ENCODE assay signal across 18 cellular contexts in the genomic region with DNA sequence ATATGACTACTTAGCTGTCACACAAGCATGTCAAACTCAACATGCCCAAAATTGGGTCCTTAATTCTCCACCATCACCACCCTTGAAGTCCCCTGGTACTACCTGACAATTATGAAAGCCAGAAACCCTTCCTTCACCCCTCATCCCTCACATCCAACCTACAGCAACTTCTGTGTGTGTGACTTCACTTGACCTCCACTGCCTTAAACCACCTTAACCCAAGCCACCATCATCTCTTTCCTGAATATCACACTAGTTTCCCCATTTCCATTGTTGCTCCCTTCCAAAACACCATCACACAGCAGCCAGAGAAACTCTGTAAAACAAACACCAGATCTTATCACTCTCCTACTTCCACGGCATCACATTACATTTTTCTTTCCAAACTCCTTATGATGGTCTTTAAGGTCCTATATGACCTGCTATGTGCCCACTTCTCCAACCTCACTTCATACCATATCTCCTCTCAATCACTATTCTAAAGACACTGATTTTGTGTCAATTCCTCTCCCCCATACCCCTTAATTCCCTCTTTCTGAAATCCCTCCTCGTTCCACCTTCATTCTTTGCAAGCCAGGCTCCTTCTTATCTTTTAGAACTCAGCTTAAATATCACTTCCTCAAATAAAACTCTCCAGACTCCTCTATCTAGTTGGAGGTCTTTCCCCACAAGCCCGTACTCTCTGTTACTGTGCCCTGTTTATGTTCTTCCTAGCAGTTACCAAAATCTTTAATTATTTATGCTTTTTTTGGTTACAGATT.
DNase-seq lines count a peak whose midpoint lies in the region; ATAC-seq, FAIRE-seq and TF ChIP-seq lines count a peak whose summit lies in the region.
"Had no signal": no experiment of that assay in that cellular context is flagged by ENCODE, and none has a peak within 500 bp of the region (broad histone marks: within the 10 kb centered on the region; RNA-seq: fewer than 3 reads in every experiment).

No MANE protein-coding gene starts in this region.

- H4K20me1 ChIP-seq in OCI-LY1 (ENCODE audit: insufficient read depth, low read length) (no peaks in the 10 kb centered on the region), endothelial cell of umbilical vein (replicated peaks; ENCODE audit: control insufficient read depth, extremely low read depth, insufficient read depth, low read length) (peaks cover 5% of the 10 kb centered on the region)

- H3K9me2 ChIP-seq in OCI-LY1 (ENCODE audit: low read depth, low read length): no peaks in the 10 kb centered on the region

- H3K27me3 Mint-ChIP-seq in HFFc6 (ENCODE audit: insufficient read depth) (no peaks in the 10 kb centered on the region; the same call in 1 of the 2 replicates), osteocyte (ENCODE audit: unreplicated experiment) (no peaks in the 10 kb centered on the region)

- peak overlapping the region; percentile 40 for H3K4me2 ChIP-seq in OCI-LY1 (ENCODE audit: low read length)
- peak overlapping the region; percentile 23 for H3K4me2 ChIP-seq in endothelial cell of umbilical vein (ENCODE audit: insufficient read depth, low read length)

- H3K27me3 ChIP-seq in OCI-LY1 (ENCODE audit: insufficient read depth, low read length): no peaks in the 10 kb centered on the region
- no peaks in the 10 kb centered on the region for H3K27me3 ChIP-seq in endothelial cell of umbilical vein (ENCODE audit: control insufficient read depth in 2 of 2, insufficient read depth in 2 of 2, low read length in 2 of 2)
- H3K27me3 ChIP-seq: colonic mucosa, neutrophil, thyroid gland had no signal

- FAIRE-seq in endothelial cell of umbilical vein (lab: Jason Lieb, UNC) (no peak), D721Med (lab: Jason Lieb, UNC) (no peak)
- FAIRE-seq: small intestine had no signal

- intact Hi-C loops in endothelial cell of umbilical vein (cut with micrococcal nuclease): no loop called here

- POLR2A ChIA-PET in endothelial cell of umbilical vein (lab: Charles Lee): interaction anchor here (0.6 to 1.3 kb wide), 2 partner anchors 162 to 219 kb away, joined by 3 read pairs; no protein-coding TSS in a partner anchor

- H3K27ac Mint-ChIP-seq in HFFc6 (peak overlapping the region; percentile 0; the same call in 1 of the 2 replicates), osteocyte (ENCODE audit: unreplicated experiment) (peak overlapping the region; percentile 1)
- H3K27ac Mint-ChIP-seq: activated CD4-positive, alpha-beta T cell treated with anti-CD3 and anti-CD28 coated beads, Interleukin-2, amount 10 ng/mL, durations not matched to agents 7 days and 5 days; memory B cell had no signal

- no peaks in the 10 kb centered on the region for H3K9me3 Mint-ChIP-seq in HFFc6
- H3K9me3 Mint-ChIP-seq in osteocyte (ENCODE audit: unreplicated experiment): no peaks in the 10 kb centered on the region
- H3K9me3 Mint-ChIP-seq: activated CD4-positive, alpha-beta T cell treated with anti-CD3 and anti-CD28 coated beads, Interleukin-2, amount 10 ng/mL, durations not matched to agents 7 days and 5 days; memory B cell had no signal

- CTCF ChIA-PET in endothelial cell of umbilical vein (lab: Charles Lee): interaction anchor here (2.2 to 2.8 kb wide), 2 partner anchors 11 kb away, joined by 7 to 12 read pairs; no protein-coding TSS in a partner anchor

- H3K36me3 ChIP-seq in OCI-LY1 (ENCODE audit: insufficient read depth, low read length): no peaks in the 10 kb centered on the region
- H3K36me3 ChIP-seq in endothelial cell of umbilical vein (ENCODE audit: control insufficient read depth in 2 of 2, extremely low read depth in 1 of 2, insufficient read depth in 2 of 2, low read length in 2 of 2): no peaks in the 10 kb centered on the region
- H3K36me3 ChIP-seq: colonic mucosa, neutrophil, thyroid gland had no signal

- H3K4me1 ChIP-seq in OCI-LY1 (ENCODE audit: insufficient read depth, low read length, severe bottlenecking) (peaks cover 78% of the 10 kb centered on the region), endothelial cell of umbilical vein (ENCODE audit: control insufficient read depth, extremely low read depth, insufficient read depth, low read length) (peaks cover 32% of the 10 kb centered on the region)
- H3K4me1 ChIP-seq: colonic mucosa had no signal

- H3K27ac ChIP-seq in OCI-LY1 (ENCODE audit: low read depth, low read length, poor library complexity, severe bottlenecking) (peak overlapping the region; percentile 84), endothelial cell of umbilical vein (ENCODE audit: insufficient read depth, low read depth, low read length) (no peak overlapping the region)
- H3K27ac ChIP-seq: colonic mucosa, neutrophil, thyroid gland had no signal

- ATAC-seq in GM21526 (IDR thresholded peaks at IDR 0.05; ENCODE audit: low FRiP score, unreplicated experiment): no peak

- no peak for TF ChIP-seq CTCF in HFFc6 (IDR thresholded peaks at IDR 0.05)
- TF ChIP-seq CTCF in OCI-LY1 (IDR thresholded peaks at IDR 0.05; ENCODE audit: low read length): no peak
- TF ChIP-seq CTCF in endothelial cell of umbilical vein (IDR thresholded peaks at IDR 0.05; ENCODE audit: extremely low read depth in 1 of 2, insufficient read depth in 1 of 2, low read depth in 1 of 2, low read length in 2 of 2): no peak
- no peak for TF ChIP-seq CTCF in osteocyte (IDR thresholded peaks at IDR 0.05)
- TF ChIP-seq CTCF in D721Med (IDR thresholded peaks at IDR 0.05; ENCODE audit: insufficient read depth, missing control alignments): no peak

- peaks cover 73% of the 10 kb centered on the region for H3K4me1 Mint-ChIP-seq in HFFc6 (ENCODE audit: low read depth)
- H3K4me1 Mint-ChIP-seq in osteocyte (ENCODE audit: unreplicated experiment): peaks cover 37% of the 10 kb centered on the region

- no peaks in the 10 kb centered on the region for H3K9me1 ChIP-seq in endothelial cell of umbilical vein (replicated peaks; ENCODE audit: control insufficient read depth, extremely low read depth, insufficient read depth, low read length)

- H3K9me3 ChIP-seq in OCI-LY1 (ENCODE audit: low read length) (no peaks in the 10 kb centered on the region), endothelial cell of umbilical vein (replicated peaks; ENCODE audit: control insufficient read depth, insufficient read depth, low read length) (no peaks in the 10 kb centered on the region)
- H3K9me3 ChIP-seq: colonic mucosa, neutrophil, thyroid gland had no signal

- H2AFZ ChIP-seq in OCI-LY1 (ENCODE audit: low read length): no peak overlapping the region
- H2AFZ ChIP-seq in endothelial cell of umbilical vein (ENCODE audit: low read depth, low read length): no peak overlapping the region

- H3K79me2 ChIP-seq in OCI-LY1 (ENCODE audit: insufficient read depth, low read length) (no peaks in the 10 kb centered on the region), endothelial cell of umbilical vein (ENCODE audit: control insufficient read depth, insufficient read depth, low read length) (peaks cover 41% of the 10 kb centered on the region)

- H3K9ac ChIP-seq in OCI-LY1 (ENCODE audit: low read length) (peak overlapping the region; percentile 12; the same call in 1 of the 2 replicates), endothelial cell of umbilical vein (replicated peaks; ENCODE audit: extremely low read depth, insufficient read depth, low read length) (no peak overlapping the region)

- dilution Hi-C loops in endothelial cell of umbilical vein (cut with MboI; ENCODE audit: extremely low pct_ligation_motif_present, low sequenced_read_pairs): no loop called here

- DNase-seq in HFFc6 (no peak), endothelial cell of umbilical vein (ENCODE audit: low read depth, low spot score) (peak; percentile 61), osteocyte (ENCODE audit: extremely low spot score, unreplicated experiment) (no peak), D721Med (ENCODE audit: insufficient read length, low spot score) (no peak), NCI-H1694 (lab: John Stamatoyannopoulos, UW) (no peak), DMS 273 (lab: John Stamatoyannopoulos, UW; ENCODE audit: unreplicated experiment) (no peak)
- DNase-seq: activated CD4-positive, alpha-beta T cell treated with anti-CD3 and anti-CD28 coated beads, Interleukin-2, amount 10 ng/mL, durations not matched to agents 7 days and 5 days; aorta; colonic mucosa; NCI-H1092 treated with DMSO at 0.1 percent for 48 hours; NCI-H82; small intestine; T-helper 9 cell; thyroid gland had no signal

- H3K36me3 Mint-ChIP-seq in HFFc6 (ENCODE audit: low read depth) (no peaks in the 10 kb centered on the region), osteocyte (ENCODE audit: unreplicated experiment) (no peaks in the 10 kb centered on the region)
- H3K36me3 Mint-ChIP-seq: memory B cell had no signal

- BruUV-seq in endothelial cell of umbilical vein (replicated peaks; lab: Mats Ljungman, UMichigan): no TSS peak

- TF ChIP-seq POLR2A in endothelial cell of umbilical vein (IDR thresholded peaks at IDR 0.05; ENCODE audit: low read depth, low read length): no peak

- H3F3A ChIP-seq in OCI-LY1 (ENCODE audit: insufficient read depth, low read length): peaks cover 12% of the 10 kb centered on the region; the same call in 1 of the 2 replicates

- H3K4me3 Mint-ChIP-seq in HFFc6: no peak overlapping the region; the same call in 1 of the 2 replicates
- no peak overlapping the region for H3K4me3 Mint-ChIP-seq in osteocyte (ENCODE audit: unreplicated experiment)
- H3K4me3 Mint-ChIP-seq: activated CD4-positive, alpha-beta T cell treated with anti-CD3 and anti-CD28 coated beads, Interleukin-2, amount 10 ng/mL, durations not matched to agents 7 days and 5 days; memory B cell had no signal

- H3K4me3 ChIP-seq in OCI-LY1 (ENCODE audit: low read depth, low read length, poor library complexity, severe bottlenecking) (no peak overlapping the region), endothelial cell of umbilical vein (replicated peaks in 1 of 3; ENCODE audit: insufficient read depth in 1 of 3, low read depth in 1 of 3, low read length in 3 of 3) (no peak overlapping the region)
- H3K4me3 ChIP-seq: colonic mucosa, thyroid gland had no signal

TF ChIP-seq in endothelial cell of umbilical vein, 7 proteins besides CTCF, POLR2A, EP300 and RAD21:
- no peak for TF ChIP-seq POLR2AphosphoS5 (IDR thresholded peaks at IDR 0.05; ENCODE audit: insufficient read depth, low read depth, low read length)
- peak; percentile 51 for TF ChIP-seq GATA2 (IDR thresholded peaks at IDR 0.05; ENCODE audit: insufficient read depth, insufficient read length, low read depth, low read length)
